In genomic region chr10:123133511-123133910, GRCh38 we compare ENCODE assay signal across 10 cellular contexts. TPM values are rescaled to one million over a fixed set of nuclear protein-coding genes. Genes with fewer than 3 reads are reported as not detected.
DNase-seq lines count a peak whose midpoint lies in the region; ATAC-seq, FAIRE-seq and TF ChIP-seq lines count a peak whose summit lies in the region.
"Had no signal": no experiment of that assay in that cellular context is flagged by ENCODE, and none has a peak within 500 bp of the region (broad histone marks: within the 10 kb centered on the region; RNA-seq: fewer than 3 reads in every experiment).

No MANE protein-coding gene starts in this region.

- no peak overlapping the region for H3K9ac ChIP-seq in astrocyte (ENCODE audit: low read length)

- peak overlapping the region in 6 of 8 donors; percentile 8 to 92 (median 82) for H3K4me3 Mint-ChIP-seq in CD4-positive, alpha-beta memory T cell
- H3K4me3 Mint-ChIP-seq in astrocyte (ENCODE audit: unreplicated experiment) (no peak overlapping the region), nephron progenitor cell (peak overlapping the region; percentile 54)

- peaks cover 0 to 10% (median 0%) of the 10 kb centered on the region in 8 donors for H3K9me3 Mint-ChIP-seq in CD4-positive, alpha-beta memory T cell
- H3K9me3 Mint-ChIP-seq in astrocyte (ENCODE audit: unreplicated experiment): peaks cover 27% of the 10 kb centered on the region
- H3K9me3 Mint-ChIP-seq in nephron progenitor cell: no peaks in the 10 kb centered on the region

- H3K9me3 ChIP-seq in CD4-positive, alpha-beta memory T cell (ENCODE audit: control insufficient read depth in 1 of 2, low read length in 2 of 2): no peaks in the 10 kb centered on the region
- no peaks in the 10 kb centered on the region for H3K9me3 ChIP-seq in astrocyte (ENCODE audit: insufficient read depth, low read depth, low read length)
- H3K9me3 ChIP-seq: ascending aorta had no signal

- intact Hi-C loops in CD4-positive, alpha-beta memory T cell (cut with micrococcal nuclease): loop anchor here (1.0 to 10.0 kb wide), 7 partner anchors 91 to 1255 kb away; partner anchors contain the start of gene DMBT1
- intact Hi-C loops in left ventricle myocardium superior (cut with micrococcal nuclease): loop anchor here (5.0 kb wide), 1 partner anchor 424 kb away; no protein-coding TSS in a partner anchor

- H2AFZ ChIP-seq in astrocyte (ENCODE audit: low read depth, low read length): peak overlapping the region; percentile 83

- ATAC-seq in GM18505 (IDR thresholded peaks at IDR 0.05; ENCODE audit: unreplicated experiment): no peak
- ATAC-seq in foreskin keratinocyte: no peak
- no peak for ATAC-seq in HG03457 (IDR thresholded peaks at IDR 0.05; ENCODE audit: unreplicated experiment)
- ATAC-seq in left ventricle myocardium superior: no peak

- H3K36me3 Mint-ChIP-seq in CD4-positive, alpha-beta memory T cell: peaks cover 0 to 3% of the 10 kb centered on the region in 2 donors
- H3K36me3 Mint-ChIP-seq in astrocyte (ENCODE audit: low read depth, unreplicated experiment) (peaks cover 4% of the 10 kb centered on the region), nephron progenitor cell (ENCODE audit: low read depth) (no peaks in the 10 kb centered on the region)

- no peak for DNase-seq in CD4-positive, alpha-beta memory T cell
- DNase-seq in astrocyte (ENCODE audit: low read depth) (no peak), nephron progenitor cell (no peak), foreskin keratinocyte (no peak), left ventricle myocardium superior (no peak)

- H3K4me3 ChIP-seq in CD4-positive, alpha-beta memory T cell (ENCODE audit: low read length in 2 of 2): no peak overlapping the region
- H3K4me3 ChIP-seq in astrocyte (ENCODE audit: insufficient read depth, low read depth, low read length): peak overlapping the region; percentile 32

- TF ChIP-seq CTCF in astrocyte (IDR thresholded peaks at IDR 0.05; ENCODE audit: insufficient read depth, low read depth, low read length): no peak
- no peak for TF ChIP-seq CTCF in nephron progenitor cell (IDR thresholded peaks at IDR 0.05)
- no peak for TF ChIP-seq CTCF in foreskin keratinocyte (conservative IDR thresholded peaks at IDR 0.05)

- H4K20me1 ChIP-seq in astrocyte (ENCODE audit: insufficient read depth, low read length): peaks cover 7% of the 10 kb centered on the region

- peaks cover 48% of the 10 kb centered on the region for H3K4me1 ChIP-seq in CD4-positive, alpha-beta memory T cell (ENCODE audit: insufficient read depth, low read length)
- H3K4me1 ChIP-seq in astrocyte (ENCODE audit: insufficient read depth, low read length): no peaks in the 10 kb centered on the region
- no peaks in the 10 kb centered on the region for H3K4me1 ChIP-seq in foreskin keratinocyte

- no peaks in the 10 kb centered on the region for H3K79me2 ChIP-seq in astrocyte (ENCODE audit: insufficient read depth, low read length)

- H3K4me2 ChIP-seq in astrocyte (ENCODE audit: low read length): peak overlapping the region; percentile 83

- no peak overlapping the region for H3K27ac ChIP-seq in CD4-positive, alpha-beta memory T cell (ENCODE audit: low read depth, low read length)
- no peak overlapping the region for H3K27ac ChIP-seq in astrocyte (ENCODE audit: low read depth, low read length)
- no peak overlapping the region for H3K27ac ChIP-seq in foreskin keratinocyte
- H3K27ac ChIP-seq: ascending aorta had no signal

- peaks cover 53 to 61% of the 10 kb centered on the region in 2 donors for H3K27me3 Mint-ChIP-seq in CD4-positive, alpha-beta memory T cell
- H3K27me3 Mint-ChIP-seq in astrocyte (ENCODE audit: low read depth, unreplicated experiment) (peaks cover 78% of the 10 kb centered on the region), nephron progenitor cell (ENCODE audit: low read depth, poor library complexity) (peaks cover 100% of the 10 kb centered on the region)

- TF ChIP-seq POLR2A in GM18505 (IDR thresholded peaks at IDR 0.05; ENCODE audit: borderline replicate concordance, extremely low read depth, insufficient read depth, insufficient read length): peak; percentile 3

- H3K27ac Mint-ChIP-seq in CD4-positive, alpha-beta memory T cell: peak overlapping the region in 3 of 7 donors; percentile 10 to 92 (median 87)
- no peak overlapping the region for H3K27ac Mint-ChIP-seq in astrocyte (ENCODE audit: unreplicated experiment)
- no peak overlapping the region for H3K27ac Mint-ChIP-seq in nephron progenitor cell

- POLR2A ChIA-PET in CD4-positive, alpha-beta memory T cell (lab: Charles Lee; ENCODE audit: partially characterized antibody): interaction anchor here (1.0 to 1.3 kb wide), 2 partner anchors 28 to 108 kb away, joined by 3 read pairs; no protein-coding TSS in a partner anchor

- H3K4me1 Mint-ChIP-seq in CD4-positive, alpha-beta memory T cell: peaks cover 16 to 50% (median 31%) of the 10 kb centered on the region in 4 donors
- H3K4me1 Mint-ChIP-seq in astrocyte (ENCODE audit: low read depth, unreplicated experiment) (peaks cover 5% of the 10 kb centered on the region), nephron progenitor cell (peaks cover 21% of the 10 kb centered on the region)

- FAIRE-seq in astrocyte (lab: Jason Lieb, UNC): no peak

- peaks cover 41% of the 10 kb centered on the region for H3K27me3 ChIP-seq in CD4-positive, alpha-beta memory T cell (ENCODE audit: insufficient read depth, low read length)
- H3K27me3 ChIP-seq in astrocyte (ENCODE audit: insufficient read depth, low read length) (peaks cover 89% of the 10 kb centered on the region), foreskin keratinocyte (peaks cover 98% of the 10 kb centered on the region)

- CTCF ChIA-PET in CD4-positive, alpha-beta memory T cell (lab: Charles Lee; ENCODE audit: partially characterized antibody): interaction anchor here (0.7 to 4.9 kb wide), 24 partner anchors 11 to 433 kb away, joined by 3 to 52 read pairs (median 4); partner anchors contain the start of gene BUB3

- no peaks in the 10 kb centered on the region for H3K36me3 ChIP-seq in CD4-positive, alpha-beta memory T cell (ENCODE audit: insufficient read depth, low read length)
- no peaks in the 10 kb centered on the region for H3K36me3 ChIP-seq in astrocyte (ENCODE audit: insufficient read depth, low read length)
- H3K36me3 ChIP-seq: ascending aorta had no signal

RNA-seq across cellular contexts. Expression of gene HMX3, which starts 2.3 kb away (rescaled TPM):
- total RNA-seq in CD4-positive, alpha-beta memory T cell: not detected
- polyA plus RNA-seq in CD4-positive, alpha-beta memory T cell: not detected
- total RNA-seq in astrocyte (not detected in 2 replicates), foreskin keratinocyte (not detected in 2 replicates), left ventricle myocardium superior (not detected)
- not detected in 2 replicates for polyA plus RNA-seq in foreskin keratinocyte
- total RNA-seq: ascending aorta, occipital lobe had no signal

RNA-seq across cellular contexts. Expression of gene HMX2, which starts 14.4 kb away (rescaled TPM):
- not detected for total RNA-seq in CD4-positive, alpha-beta memory T cell
- polyA plus RNA-seq in CD4-positive, alpha-beta memory T cell: not detected
- total RNA-seq in astrocyte (not detected in 2 replicates), foreskin keratinocyte (not detected in 2 replicates), left ventricle myocardium superior (not detected)
- not detected in 2 replicates for polyA plus RNA-seq in foreskin keratinocyte
- total RNA-seq: ascending aorta, occipital lobe, SK-MEL-5 had no signal

RNA-seq across cellular contexts. Expression of gene BUB3, which starts 20.7 kb away (rescaled TPM):
- total RNA-seq in CD4-positive, alpha-beta memory T cell: 100 to 1,000 TPM; 162 to 169 TPM
- 100 to 1,000 TPM; 226 to 371 TPM for polyA plus RNA-seq in CD4-positive, alpha-beta memory T cell
- total RNA-seq in astrocyte (79.7 and 81.7 TPM in 2 replicates), foreskin keratinocyte (158 and 174 TPM in 2 replicates), left ventricle myocardium superior (40.0 TPM)
- 89.1 and 111 TPM in 2 replicates for polyA plus RNA-seq in foreskin keratinocyte
